Comparison of ENCODE assay signal across 8 cellular contexts in the genomic region with DNA sequence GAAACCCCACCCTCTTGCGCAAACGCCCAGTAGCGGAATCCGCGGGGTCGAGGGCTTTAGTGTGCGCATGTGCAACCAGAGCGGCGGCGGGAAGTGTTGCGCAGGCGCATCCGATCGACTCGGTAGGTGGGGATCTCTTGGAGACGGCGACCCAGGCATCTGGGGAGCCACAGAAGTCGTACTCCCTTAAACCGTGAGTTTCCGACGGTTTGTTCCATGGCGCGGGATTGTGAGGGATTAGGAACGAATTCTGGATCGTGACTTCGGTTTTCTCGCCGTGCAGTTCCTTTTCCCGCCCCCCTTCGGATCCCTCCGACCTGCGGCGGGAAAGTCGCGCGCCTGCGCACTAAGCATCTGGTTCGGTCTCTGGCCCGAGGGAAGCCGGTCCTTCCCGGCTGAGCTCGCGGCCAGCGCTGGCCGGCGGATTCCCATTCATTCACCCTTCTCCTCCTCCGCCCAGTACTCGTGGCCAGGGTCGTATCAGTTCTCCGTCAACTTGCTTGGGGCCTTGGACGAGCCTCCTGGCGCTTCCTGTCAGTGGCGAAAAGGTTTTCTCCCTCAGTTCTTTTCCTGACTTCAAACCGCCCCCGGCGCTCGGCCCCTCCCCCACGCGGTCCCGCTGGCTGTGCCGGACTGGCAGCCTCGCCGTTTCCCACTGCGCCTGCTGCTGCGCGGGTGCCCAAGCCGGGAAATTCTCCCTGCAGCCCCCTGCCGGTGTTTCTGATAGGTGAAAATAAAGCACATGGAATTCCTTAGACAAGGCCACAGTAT. TPM values are rescaled to one million over a fixed set of nuclear protein-coding genes. Genes with fewer than 3 reads are reported as not detected.
DNase-seq lines count a peak whose midpoint lies in the region; ATAC-seq and TF ChIP-seq lines count a peak whose summit lies in the region.

A gene (plus strand): TSS at position 96 of the 771 bp plus-strand sequence. CDS start 866 bp downstream, outside the sequence.

- TF ChIP-seq POLR2A in right lobe of liver (IDR thresholded peaks at IDR 0.05): peak; percentile 15

- DNase-seq in CD1c-positive myeloid dendritic cell (ENCODE audit: extremely low spot score) (peak; percentile 91), NCI-H526 (lab: John Stamatoyannopoulos, UW) (peak; percentile 84 to 97), dorsolateral prefrontal cortex (peak; percentile 76 to 91 (median 86)), right lobe of liver (peak; percentile 90 to 92 (median 92))
- peak; percentile 73 to 78 for DNase-seq in activated CD4-positive, alpha-beta T cell treated with anti-CD3 and anti-CD28 coated beads, Interleukin-2, amount 50 U/mL, for 4 hours
- DNase-seq in stimulated activated CD4-positive, alpha-beta T cell treated with anti-CD3 and anti-CD28 coated beads, Interleukin-4, amount 100 ng/mL, for 24 hours: peak; percentile 87

- ATAC-seq in GM19328 (IDR thresholded peaks at IDR 0.05; ENCODE audit: unreplicated experiment) (peak; percentile 76), HG03469 (IDR thresholded peaks at IDR 0.05; ENCODE audit: unreplicated experiment) (peak; percentile 66), right lobe of liver (peak; percentile 94 to 97 (median 95))

- H3K4me3 ChIP-seq in dorsolateral prefrontal cortex (peak within 1 kb of the TSS; percentile 40 to 92 (median 76)), right lobe of liver (peak within 1 kb of the TSS; percentile 62 to 81 (median 69))

- intact Hi-C loops in dorsolateral prefrontal cortex (cut with DNase I) (loop anchor here (5.0 to 10.0 kb wide), 5 partner anchors 96 to 791 kb away; a partner anchor contains a TSS), right lobe of liver (cut with DNase I) (no loop called here)

- H3K4me1 ChIP-seq in right lobe of liver: peaks cover 0 to 11% (median 0%) of the 10 kb centered on the region in 4 donors

- no peaks in the 10 kb centered on the region for H3K36me3 ChIP-seq in right lobe of liver

- no peaks in the 10 kb centered on the region for H3K27me3 ChIP-seq in dorsolateral prefrontal cortex
- no peaks in the 10 kb centered on the region for H3K27me3 ChIP-seq in right lobe of liver

- TF ChIP-seq CTCF in dorsolateral prefrontal cortex (IDR thresholded peaks at IDR 0.05 in 54 of 56, conservative IDR thresholded peaks at IDR 0.05 in 2 of 56; ENCODE audit: low read depth in 1 of 56, partially characterized antibody in 56 of 56) (peak in 48 of 56 donors; percentile 3 to 67 (median 48)), right lobe of liver (IDR thresholded peaks at IDR 0.05) (peak in 3 of 4 donors; percentile 21 to 25 (median 25))

- WGBS in right lobe of liver (ENCODE audit: insufficient coverage, low coverage, low lambda C conversion rate, missing lambda C conversion rate): 1% methylated on average over 17 of the region's 68 CpGs

- peak within 1 kb of the TSS; percentile 40 to 97 (median 91) for H3K27ac ChIP-seq in dorsolateral prefrontal cortex
- peak within 1 kb of the TSS; percentile 47 to 67 (median 66) for H3K27ac ChIP-seq in right lobe of liver

- H3K9me3 ChIP-seq in right lobe of liver: no peaks in the 10 kb centered on the region

RNA-seq across cellular contexts. Expression of the gene that starts here (rescaled TPM):
- total RNA-seq in dorsolateral prefrontal cortex (10 to 100 TPM in 85 of 120 experiments, 1 to 10 TPM in 35; 5.1 to 18.8 (median 12.2) TPM), right lobe of liver (1 to 10 TPM in 3 of 6 experiments, under 1 TPM in 3; 0.24 to 2.2 (median 0.92) TPM)

Comparison
In these comparisons a context has a peak if more than half of its experiments do, and no peak if none do; other contexts are left out.
1. Peak in every context shown above with its lines: DNase-seq, ATAC-seq, H3K4me3 ChIP-seq and H3K27ac ChIP-seq.
2. intact Hi-C loops: an anchor here in dorsolateral prefrontal cortex (5.0 to 10.0 kb wide); none called in right lobe of liver.